16 cellular contexts compared by ENCODE assay signal in the genomic region with DNA sequence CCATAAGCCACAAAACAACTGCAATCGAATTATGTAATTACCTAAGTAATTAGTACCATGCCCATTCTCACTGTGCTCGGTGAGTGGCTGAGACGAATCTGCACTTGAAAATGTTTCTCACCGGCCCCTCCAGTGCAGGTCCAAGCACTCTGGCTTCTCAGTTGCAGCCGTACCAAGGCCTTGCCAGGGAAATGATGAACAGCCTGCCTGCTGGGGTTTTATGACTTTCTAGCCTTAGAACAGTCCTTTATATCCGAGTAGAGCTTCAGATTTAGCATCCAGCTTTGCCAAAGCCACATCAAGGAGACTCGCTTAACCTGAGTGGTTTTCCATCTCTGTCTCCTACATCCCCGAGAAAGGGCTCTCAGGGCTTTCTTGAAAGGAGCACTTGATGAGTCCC.
"Had no signal": no experiment of that assay in that cellular context is flagged by ENCODE, and none has a peak within 500 bp of the region (broad histone marks: within the 10 kb centered on the region; RNA-seq: fewer than 3 reads in every experiment).

No MANE protein-coding gene starts in this region.

- DNase-seq: effector memory CD8-positive, alpha-beta T cell; immature natural killer cell; left ventricle myocardium inferior; lower lobe of right lung; occipital lobe; pancreas; retina; right lobe of liver; small intestine; stimulated activated CD4-positive, alpha-beta T cell treated with anti-CD3 and anti-CD28 coated beads, Interleukin-2, amount 100 ng/mL, for 48 hours; stimulated activated naive CD4-positive, alpha-beta T cell treated with Interleukin-2 at 50 U/mL for 16 hours had no signal

- ATAC-seq: effector memory CD8-positive, alpha-beta T cell; lower lobe of right lung; natural killer cell treated with Interleukin-12 subunit alpha and Interleukin-12 subunit beta and Interleukin-15 and Interleukin-18, amount 100 ng/mL, for 72 hours; pancreas; right lobe of liver had no signal

- H3K9me3 ChIP-seq: esophagus muscularis mucosa, gastrocnemius medialis, left ventricle myocardium inferior, lower lobe of right lung, pancreas, prostate gland, right lobe of liver had no signal

- H3K27me3 ChIP-seq: esophagus muscularis mucosa, gastrocnemius medialis, right lobe of liver had no signal

- H3K4me1 ChIP-seq: gastrocnemius medialis, lower lobe of right lung, pancreas, prostate gland had no signal

- H3K36me3 ChIP-seq: esophagus muscularis mucosa, gastrocnemius medialis, left ventricle myocardium inferior, lower lobe of right lung, pancreas, prostate gland, right lobe of liver had no signal

- H3K27ac ChIP-seq: epithelial cell of prostate, esophagus muscularis mucosa, left ventricle myocardium inferior, lower lobe of right lung, pancreas, prostate gland, right lobe of liver had no signal

- H3K4me3 ChIP-seq: esophagus muscularis mucosa, gastrocnemius medialis, left ventricle myocardium inferior, lower lobe of right lung, pancreas, prostate gland, right lobe of liver had no signal
